In genomic region chr4:161564230-161564834, GRCh38 we compare ENCODE assay signal across 12 cellular contexts.
DNase-seq lines count a peak whose midpoint lies in the region; FAIRE-seq and TF ChIP-seq lines count a peak whose summit lies in the region.
"Had no signal": no experiment of that assay in that cellular context is flagged by ENCODE, and none has a peak within 500 bp of the region (broad histone marks: within the 10 kb centered on the region; RNA-seq: fewer than 3 reads in every experiment).

No MANE protein-coding gene starts in this region.

- no peak for TF ChIP-seq POLR2A in ovary (IDR thresholded peaks at IDR 0.05)

- POLR2A ChIA-PET in A673 (lab: Charles Lee; ENCODE audit: low non-redundant PET), result no interaction called here

- BruUV-seq in A673 (replicated peaks; lab: Mats Ljungman, UMichigan), result no TSS peak

- H3K27ac ChIP-seq in A673 (ENCODE audit: low read depth, low read length, poor library complexity, severe bottlenecking), result no peak overlapping the region
- no peak overlapping the region for H3K27ac ChIP-seq in ovary
- H3K27ac ChIP-seq: epithelial cell of prostate had no signal

- H3K4me3 ChIP-seq in A673 (ENCODE audit: low read depth, low read length, poor library complexity, severe bottlenecking) (no peak overlapping the region), ovary (no peak overlapping the region)

- TF ChIP-seq CTCF in A673 (conservative IDR thresholded peaks at IDR 0.05; ENCODE audit: low read depth, low read length) (peak; percentile 60; the same call in 1 of the 2 replicates), GM12873 (IDR thresholded peaks at IDR 0.05; ENCODE audit: insufficient read depth, low read depth, low read length, missing control alignments) (peak; percentile 2), ovary (IDR thresholded peaks at IDR 0.05) (no peak)

- H3K27me3 ChIP-seq in A673 (replicated peaks; ENCODE audit: insufficient read depth, low read depth, low read length, poor library complexity) (no peaks in the 10 kb centered on the region), ovary (no peaks in the 10 kb centered on the region)

- intact Hi-C loops in A673 (cut with micrococcal nuclease; ENCODE audit: unreplicated experiment) (loop anchor here (5.0 to 10.0 kb wide), 3 partner anchors 250 to 900 kb away; no protein-coding TSS in a partner anchor), ovary (cut with DNase I) (no loop called here)

- H3K4me1 ChIP-seq in A673 (ENCODE audit: insufficient read depth, low read length, poor library complexity, severe bottlenecking) (peaks cover 24% of the 10 kb centered on the region), ovary (ENCODE audit: insufficient read depth) (no peaks in the 10 kb centered on the region)

- peak; percentile 96 for FAIRE-seq in TTC549 (lab: Jason Lieb, UNC)
- peak; percentile 98 for FAIRE-seq in frontal cortex (lab: Jason Lieb, UNC)

- no peaks in the 10 kb centered on the region for H3K36me3 ChIP-seq in A673 (ENCODE audit: insufficient read depth, low read length, poor library complexity, severe bottlenecking)
- H3K36me3 ChIP-seq in ovary, result no peaks in the 10 kb centered on the region

- H3K9me3 ChIP-seq in A673 (ENCODE audit: low read depth, low read length, poor library complexity, severe bottlenecking) (no peaks in the 10 kb centered on the region), ovary (no peaks in the 10 kb centered on the region)

- 88 to 98% (median 91%) methylated on average over 1 of the region's 1 CpG for whole genome bisulfite sequencing in ovary, 3 donors

- peak; percentile 44 for DNase-seq in A673 (ENCODE audit: low spot score)
- no peak for DNase-seq in frontal cortex (ENCODE audit: low spot score in 2 of 2)
- DNase-seq in NCI-H2107 treated with DMSO at 0.1 percent for 48 hours (lab: John Stamatoyannopoulos, UW; ENCODE audit: unreplicated experiment), result no peak
- DNase-seq in ovary, result no peak
- no peak for DNase-seq in retina
- no peak for DNase-seq in D341Med (ENCODE audit: low spot score)
- DNase-seq: activated CD4-positive, alpha-beta memory T cell treated with anti-CD3 and anti-CD28 coated beads, Interleukin-2, amount 10 ng/mL, durations not matched to agents 7 days and 5 days; kidney glomerular epithelial cell; NCI-H226 had no signal

- CTCF ChIA-PET in A673 (lab: Charles Lee), result no interaction called here

- TF ChIP-seq EP300 in ovary (IDR thresholded peaks at IDR 0.05), result no peak

Comparison
In these comparisons a context has a peak if more than half of its experiments do, and no peak if none do; other contexts are left out.
1. CTCF ChIP-seq: peak in A673 (single experiment) and GM12873 (single experiment); none in ovary (0 of 3).